In the genomic region with DNA sequence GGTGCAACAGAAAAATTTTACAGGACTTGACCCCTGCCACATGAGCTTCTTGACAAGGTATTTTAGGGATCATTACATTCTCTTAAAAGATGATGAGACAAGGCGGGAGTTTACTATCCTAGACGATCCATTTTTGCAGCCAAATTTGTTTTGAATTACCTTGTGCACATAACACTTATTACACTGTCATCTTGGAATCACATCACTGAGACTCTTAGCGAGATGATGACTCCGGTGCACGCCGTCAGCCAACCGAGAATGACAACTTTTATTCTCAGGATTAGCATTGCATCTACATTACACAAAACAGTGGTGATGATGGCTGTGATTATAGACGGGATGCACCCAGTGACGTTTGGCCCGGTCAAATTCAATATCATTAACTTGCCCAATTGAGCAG, we compare ENCODE assay signal across 27 cellular contexts.
"Had no signal": no experiment of that assay in that cellular context is flagged by ENCODE, and none has a peak within 500 bp of the region (broad histone marks: within the 10 kb centered on the region; RNA-seq: fewer than 3 reads in every experiment).

No MANE protein-coding gene starts in this region.

- H3K9me3 Mint-ChIP-seq: neural crest cell had no signal

- ATAC-seq: gastrocnemius medialis; heart right ventricle; left cardiac atrium; left lung; naive thymus-derived CD8-positive, alpha-beta T cell; pancreas; right lobe of liver; stimulated activated naive CD8-positive, alpha-beta T cell treated with anti-CD3 and anti-CD28 coated beads, Interleukin-15, amount 100 ng/mL, for 72 hours had no signal

- H3K36me3 Mint-ChIP-seq: naive thymus-derived CD8-positive, alpha-beta T cell had no signal

- H3K9me3 ChIP-seq: gastrocnemius medialis, heart right ventricle, left lung, neutrophil, pancreas, right lobe of liver, testis, tibial artery, upper lobe of left lung had no signal

- H3K36me3 ChIP-seq: gastrocnemius medialis, left lung, neutrophil, pancreas, right lobe of liver, upper lobe of left lung had no signal

- H3K4me3 Mint-ChIP-seq: naive thymus-derived CD8-positive, alpha-beta T cell; neural crest cell; stimulated activated naive CD8-positive, alpha-beta T cell treated with anti-CD3 and anti-CD28 coated beads, Interleukin-15, amount 100 ng/mL, for 72 hours had no signal

- H3K27me3 Mint-ChIP-seq: progenitor cell of endocrine pancreas had no signal

- H3K27ac ChIP-seq: gastrocnemius medialis, heart right ventricle, left lung, neutrophil, pancreas, right lobe of liver, testis, tibial artery, upper lobe of left lung had no signal

- H3K27me3 ChIP-seq: gastrocnemius medialis, heart right ventricle, left lung, pancreas, right lobe of liver, testis, tibial artery, upper lobe of left lung had no signal

- DNase-seq: central memory CD4-positive, alpha-beta T cell; effector memory CD4-positive, alpha-beta T cell; foreskin fibroblast; gastrocnemius medialis; heart right ventricle; hippocampal formation; left cardiac atrium; left lung; mesenchymal stem cell; midbrain; naive thymus-derived CD8-positive, alpha-beta T cell; pancreas; right lobe of liver; stimulated activated CD4-positive, alpha-beta T cell treated with anti-CD3 and anti-CD28 coated beads, Interleukin-12 subunit alpha, Interleukin-12 subunit beta, amount 100 ng/mL, for 4 hours; stimulated activated CD4-positive, alpha-beta T cell treated with anti-CD3 and anti-CD28 coated beads, Interleukin-1b, Interleukin-23, amount 100 ng/mL, for 48 hours; stimulated activated CD4-positive, alpha-beta T cell treated with anti-CD3 and anti-CD28 coated beads, Interleukin-4, amount 100 ng/mL, for 1 hour; stimulated activated CD8-positive, alpha-beta memory T cell treated with anti-CD3 and anti-CD28 coated beads, Interleukin-4, amount 100 ng/mL, for 48 hours; stimulated activated naive CD4-positive, alpha-beta T cell; stimulated activated naive CD8-positive, alpha-beta T cell treated with anti-CD3 and anti-CD28 coated beads, Interleukin-15, amount 100 ng/mL, for 72 hours; substantia nigra; testis; tibial artery; upper lobe of left lung had no signal

- H3K4me3 ChIP-seq: gastrocnemius medialis, heart right ventricle, left lung, pancreas, right lobe of liver, smooth muscle cell, testis, tibial artery, upper lobe of left lung had no signal

- H3K27ac Mint-ChIP-seq: naive thymus-derived CD8-positive, alpha-beta T cell; progenitor cell of endocrine pancreas; stimulated activated naive CD8-positive, alpha-beta T cell treated with anti-CD3 and anti-CD28 coated beads, Interleukin-15, amount 100 ng/mL, for 72 hours had no signal

- H3K4me2 ChIP-seq: smooth muscle cell had no signal

- H3K4me1 Mint-ChIP-seq: naive thymus-derived CD8-positive, alpha-beta T cell; stimulated activated naive CD8-positive, alpha-beta T cell treated with anti-CD3 and anti-CD28 coated beads, Interleukin-15, amount 100 ng/mL, for 72 hours had no signal

- H3K4me1 ChIP-seq: left lung, right lobe of liver, testis, upper lobe of left lung had no signal
